In genomic region chr3:15610083-15610482, GRCh38 we compare ENCODE assay signal across 10 cellular contexts. TPM values are rescaled to one million over a fixed set of nuclear protein-coding genes. Genes with fewer than 3 reads are reported as not detected.
DNase-seq lines count a peak whose midpoint lies in the region; ATAC-seq, FAIRE-seq and TF ChIP-seq lines count a peak whose summit lies in the region.
"Had no signal": no experiment of that assay in that cellular context is flagged by ENCODE, and none has a peak within 500 bp of the region (broad histone marks: within the 10 kb centered on the region; RNA-seq: fewer than 3 reads in every experiment).

No MANE protein-coding gene starts in this region.

- no peak overlapping the region for H3K27ac ChIP-seq in adrenal gland
- no peak overlapping the region for H3K27ac ChIP-seq in HepG2 (ENCODE audit: extremely low read length, insufficient read depth, low read length)

- H3K36me3 Mint-ChIP-seq in T-helper 2 cell treated with Interferon-gamma antibody and Interleukin-4, amounts not matched to agents 5 μg/mL and 100 μg/mL, for 36 hours (ENCODE audit: low read depth), result peaks cover 2% of the 10 kb centered on the region
- H3K36me3 Mint-ChIP-seq in activated T-cell treated with anti-CD3 and anti-CD28 coated beads, Interleukin-2, amount 50 U/mL, for 72 hours (ENCODE audit: insufficient read depth in 2 of 2), result no peaks in the 10 kb centered on the region

- H3K9me3 Mint-ChIP-seq in T-helper 2 cell treated with Interferon-gamma antibody and Interleukin-4, amounts not matched to agents 5 μg/mL and 100 μg/mL, for 36 hours, result no peaks in the 10 kb centered on the region
- no peaks in the 10 kb centered on the region for H3K9me3 Mint-ChIP-seq in activated T-cell treated with anti-CD3 and anti-CD28 coated beads, Interleukin-2, amount 50 U/mL, for 72 hours

- no peak for TF ChIP-seq EP300 in HepG2 (IDR thresholded peaks at IDR 0.05; ENCODE audit: low read depth in 2 of 2, low read length in 2 of 2)
- no peak for TF ChIP-seq EP300 in HepG2 (CRISPR knock-in tag; IDR thresholded peaks at IDR 0.05; ENCODE audit: borderline replicate concordance)

- no peak overlapping the region for H3K4me2 ChIP-seq in HepG2 (ENCODE audit: low read depth, low read length)

- no peak overlapping the region for H3K27ac Mint-ChIP-seq in T-helper 2 cell treated with Interferon-gamma antibody and Interleukin-4, amounts not matched to agents 5 μg/mL and 100 μg/mL, for 36 hours
- H3K27ac Mint-ChIP-seq in activated T-cell treated with anti-CD3 and anti-CD28 coated beads, Interleukin-2, amount 50 U/mL, for 72 hours, result no peak overlapping the region
- H3K27ac Mint-ChIP-seq: activated T-helper 2 cell treated with anti-CD3 and anti-CD28 coated beads, Interferon-gamma antibody, Interleukin-2, Interleukin-4, amounts not matched to agents 10 μg/mL and 5 μg/mL and 100 μg/mL, durations not matched to agents 14 hours and 24 hours and 36 hours had no signal

- DNase-seq in AG08396 (ENCODE audit: low spot score) (peak; percentile 64), HS-27A (ENCODE audit: low read depth) (peak; percentile 91), adrenal gland (peak in 6 of 7 donors; percentile 44 to 72 (median 52)), HepG2 (ENCODE audit: low spot score) (peak; percentile 63), dedifferentiated amniotic fluid mesenchymal stem cell (ENCODE audit: extremely low spot score) (no peak), SHP77 (lab: John Stamatoyannopoulos, UW) (no peak)
- DNase-seq in T-helper 2 cell treated with Interferon-gamma antibody and Interleukin-4, amounts not matched to agents 5 μg/mL and 100 μg/mL, for 36 hours (ENCODE audit: low spot score), result no peak
- DNase-seq in activated T-cell treated with anti-CD3 and anti-CD28 coated beads, Interleukin-2, amount 50 U/mL, for 72 hours, result no peak
- DNase-seq: NCI-H2171 treated with DMSO at 0.1 percent for 48 hours had no signal

- no peak for TF ChIP-seq RAD21 in HepG2 (CRISPR knock-in tag; IDR thresholded peaks at IDR 0.05)

- no peak overlapping the region for H3K9ac ChIP-seq in HepG2 (ENCODE audit: insufficient read depth, low read depth, low read length)

- no peak for TF ChIP-seq POLR2A in adrenal gland (IDR thresholded peaks at IDR 0.05)
- no peak for TF ChIP-seq POLR2A in HepG2 (IDR thresholded peaks at IDR 0.05; ENCODE audit: insufficient read depth in 1 of 2, low read depth in 2 of 2, low read length in 2 of 2)

- in situ Hi-C loops in HepG2 (cut with HindIII; ENCODE audit: extremely low pct_ligation_motif_present, low pct_unique_long_range_greater_than_20kb), result no loop called here

- 88 to 100% (median 91%) methylated on average over 2 to 3 of the region's 3 CpGs for WGBS in adrenal gland, 4 donors
- 75% methylated on average over 3 of the region's 3 CpGs for WGBS in HepG2 (ENCODE audit: low lambda C conversion rate)

- H3K27me3 ChIP-seq in adrenal gland (no peaks in the 10 kb centered on the region), HepG2 (ENCODE audit: control insufficient read depth in 1 of 2, insufficient read depth in 2 of 2, low read length in 2 of 2) (no peaks in the 10 kb centered on the region; a peak in 1 of 5 replicates)

- peaks cover 5% of the 10 kb centered on the region for H3K4me1 Mint-ChIP-seq in T-helper 2 cell treated with Interferon-gamma antibody and Interleukin-4, amounts not matched to agents 5 μg/mL and 100 μg/mL, for 36 hours (ENCODE audit: low read depth)
- peaks cover 6% of the 10 kb centered on the region for H3K4me1 Mint-ChIP-seq in activated T-cell treated with anti-CD3 and anti-CD28 coated beads, Interleukin-2, amount 50 U/mL, for 72 hours (ENCODE audit: low read depth)

- no peak overlapping the region for H3K4me3 ChIP-seq in adrenal gland
- H3K4me3 ChIP-seq in HepG2 (replicated peaks in 1 of 3; ENCODE audit: insufficient read depth in 1 of 3, low read depth in 2 of 3, low read length in 3 of 3), result no peak overlapping the region

- intact Hi-C loops in adrenal gland (cut with DNase I) (no loop called here), HepG2 (cut with micrococcal nuclease; ENCODE audit: unreplicated experiment) (no loop called here)

- no peak overlapping the region for H3K4me3 Mint-ChIP-seq in T-helper 2 cell treated with Interferon-gamma antibody and Interleukin-4, amounts not matched to agents 5 μg/mL and 100 μg/mL, for 36 hours
- no peak overlapping the region for H3K4me3 Mint-ChIP-seq in activated T-cell treated with anti-CD3 and anti-CD28 coated beads, Interleukin-2, amount 50 U/mL, for 72 hours

- H3K27me3 Mint-ChIP-seq in T-helper 2 cell treated with Interferon-gamma antibody and Interleukin-4, amounts not matched to agents 5 μg/mL and 100 μg/mL, for 36 hours (ENCODE audit: low read depth), result peaks cover 2% of the 10 kb centered on the region
- H3K27me3 Mint-ChIP-seq in activated T-cell treated with anti-CD3 and anti-CD28 coated beads, Interleukin-2, amount 50 U/mL, for 72 hours (ENCODE audit: low read depth), result no peaks in the 10 kb centered on the region

- no peaks in the 10 kb centered on the region for H4K20me1 ChIP-seq in HepG2 (ENCODE audit: insufficient read depth, low read length)

- POLR2A ChIA-PET in HepG2 (lab: Yijun Ruan, JAX), result interaction anchor here (1.2 kb wide), 1 partner anchor 9 kb away, joined by 9 read pairs; the partner anchor contains the start of genes BTD and HACL1

- no peaks in the 10 kb centered on the region for H3K79me2 ChIP-seq in HepG2 (ENCODE audit: insufficient read depth, low read length)

- peak; percentile 36 for ATAC-seq in HepG2
- ATAC-seq in activated T-cell treated with anti-CD3 and anti-CD28 coated beads, Interleukin-2, amount 50 U/mL, for 72 hours (replicated peaks in 1 of 2), result no peak

- H3K36me3 ChIP-seq in adrenal gland (replicated peaks in 1 of 2) (no peaks in the 10 kb centered on the region), HepG2 (replicated peaks in 1 of 2; ENCODE audit: control insufficient read depth in 1 of 2, insufficient read depth in 2 of 2, low read length in 2 of 2) (no peaks in the 10 kb centered on the region)

- no TSS peak for BruUV-seq in HepG2 (replicated peaks; lab: Mats Ljungman, UMichigan)

- FAIRE-seq in HepG2 (lab: Jason Lieb, UNC), result no peak

- H2AFZ ChIP-seq in HepG2 (ENCODE audit: low read length), result no peak overlapping the region

- CTCF ChIA-PET in HepG2 (lab: Yijun Ruan, JAX; ENCODE audit: low intra/inter-chr PET ratio, low total read pairs), result no interaction called here

- TF ChIP-seq CTCF in adrenal gland (IDR thresholded peaks at IDR 0.05) (no peak), HepG2 (CRISPR knock-in tag; IDR thresholded peaks at IDR 0.05) (no peak)

- peaks cover 20 to 54% of the 10 kb centered on the region in 2 donors for H3K4me1 ChIP-seq in adrenal gland (replicated peaks in 1 of 2)
- H3K4me1 ChIP-seq in HepG2 (ENCODE audit: insufficient read depth, low read length), result peaks cover 57% of the 10 kb centered on the region

- H3K9me3 ChIP-seq in adrenal gland (replicated peaks in 1 of 3) (no peaks in the 10 kb centered on the region), HepG2 (ENCODE audit: low read length) (no peaks in the 10 kb centered on the region)

RNA-seq across cellular contexts. Expression of gene BTD, which starts 8.5 kb away (rescaled TPM):
- total RNA-seq in adrenal gland (100 to 1,000 TPM in 2 of 8 donors, 10 to 100 TPM in 6; 28.0 to 148 (median 67.2) TPM), HepG2 (2016; rRNA removed; fragmentation: Illumina TruSeq; extraction: Trizol) (12.4 and 15.7 TPM in 2 replicates)
- polyA plus RNA-seq in adrenal gland (10 to 100 TPM in 2 of 3 donors, 1 to 10 TPM in 1; 9.9 to 27.0 (median 26.1) TPM), HepG2 (2011; rRNA removed) (35.3 and 35.5 TPM in 2 replicates)
- total RNA-seq in HepG2 (2016; cell fraction: cytosol; rRNA removed; fragmentation: Illumina TruSeq; extraction: Trizol; ENCODE audit: low read depth), result 3.3 and 4.1 TPM in 2 replicates
- total RNA-seq in HepG2 (2016; cell fraction: insoluble cytoplasmic fraction; rRNA removed; fragmentation: Illumina TruSeq; extraction: Trizol), result 10.3 and 17.5 TPM in 2 replicates
- total RNA-seq in HepG2 (2016; cell fraction: membrane; rRNA removed; fragmentation: Illumina TruSeq; extraction: Trizol), result 5.8 and 6.0 TPM in 2 replicates
- total RNA-seq in HepG2 (2016; cell fraction: nucleus; rRNA removed; fragmentation: Illumina TruSeq; extraction: Trizol), result 16.3 and 19.1 TPM in 2 replicates
- polyA plus RNA-seq in HepG2 (2011; cell fraction: cytosol; rRNA removed), result 34.6 and 45.8 TPM in 2 replicates
- 16.5 and 18.2 TPM in 2 replicates for polyA plus RNA-seq in HepG2 (2011; cell fraction: nucleus; rRNA removed)
- 26.8 and 28.2 TPM in 2 replicates for polyA plus RNA-seq in HepG2 (2012)
- polyA plus RNA-seq in HepG2 (2016; cell fraction: cytosol; fragmentation: Illumina TruSeq; extraction: Trizol; ENCODE audit: low read depth), result 3.9 TPM in 2 replicates
- polyA plus RNA-seq in HepG2 (2016; cell fraction: insoluble cytoplasmic fraction; fragmentation: Illumina TruSeq; extraction: Trizol; ENCODE audit: low read depth), result 9.1 TPM in 2 replicates
- polyA plus RNA-seq in HepG2 (2016; cell fraction: membrane; fragmentation: Illumina TruSeq; extraction: Trizol; ENCODE audit: low read depth), result 4.9 and 5.9 TPM in 2 replicates
- 20.7 and 21.2 TPM in 2 replicates for polyA plus RNA-seq in HepG2 (2016; cell fraction: nucleus; fragmentation: Illumina TruSeq; extraction: Trizol; ENCODE audit: insufficient read depth, low read depth)
- polyA minus RNA-seq in HepG2 (2011; rRNA and poly(A)+ RNA removed; ENCODE audit: low replicate concordance), result 41.5 and 57.7 TPM in 2 replicates
- polyA minus RNA-seq in HepG2 (2011; cell fraction: cytosol; rRNA and poly(A)+ RNA removed), result 17.9 and 21.0 TPM in 2 replicates
- 28.2 and 36.6 TPM in 2 replicates for polyA minus RNA-seq in HepG2 (2011; cell fraction: nucleus; rRNA and poly(A)+ RNA removed)
- 10 to 100 TPM in 1 of 2 donors, 1 to 10 TPM in 1; 5.9 to 11.0 TPM for total RNA-seq in activated T-cell treated with anti-CD3 and anti-CD28 coated beads, Interleukin-2, amount 50 U/mL, for 72 hours

RNA-seq across cellular contexts. Expression of gene HACL1, which starts 8.7 kb away (rescaled TPM):
- total RNA-seq in adrenal gland (10 to 100 TPM; 12.3 to 41.7 (median 25.7) TPM), HepG2 (2016; rRNA removed; fragmentation: Illumina TruSeq; extraction: Trizol) (25.7 and 32.0 TPM in 2 replicates)
- polyA plus RNA-seq in adrenal gland (10 to 100 TPM; 12.8 to 25.0 (median 15.5) TPM), HepG2 (2011; rRNA removed) (22.1 and 25.7 TPM in 2 replicates)
- total RNA-seq in HepG2 (2016; cell fraction: cytosol; rRNA removed; fragmentation: Illumina TruSeq; extraction: Trizol; ENCODE audit: low read depth), result 5.1 and 7.6 TPM in 2 replicates
- total RNA-seq in HepG2 (2016; cell fraction: insoluble cytoplasmic fraction; rRNA removed; fragmentation: Illumina TruSeq; extraction: Trizol), result 25.8 and 31.8 TPM in 2 replicates
- total RNA-seq in HepG2 (2016; cell fraction: membrane; rRNA removed; fragmentation: Illumina TruSeq; extraction: Trizol), result 7.5 and 7.7 TPM in 2 replicates
- total RNA-seq in HepG2 (2016; cell fraction: nucleus; rRNA removed; fragmentation: Illumina TruSeq; extraction: Trizol), result 20.6 and 21.9 TPM in 2 replicates
- polyA plus RNA-seq in HepG2 (2011; cell fraction: cytosol; rRNA removed), result 18.1 and 18.3 TPM in 2 replicates
- polyA plus RNA-seq in HepG2 (2011; cell fraction: nucleus; rRNA removed), result 14.0 and 16.9 TPM in 2 replicates
- polyA plus RNA-seq in HepG2 (2012), result 12.0 and 17.7 TPM in 2 replicates
- 2.3 and 2.6 TPM in 2 replicates for polyA plus RNA-seq in HepG2 (2016; cell fraction: cytosol; fragmentation: Illumina TruSeq; extraction: Trizol; ENCODE audit: low read depth)
- polyA plus RNA-seq in HepG2 (2016; cell fraction: insoluble cytoplasmic fraction; fragmentation: Illumina TruSeq; extraction: Trizol; ENCODE audit: low read depth), result 20.8 and 23.2 TPM in 2 replicates
- 4.0 and 4.1 TPM in 2 replicates for polyA plus RNA-seq in HepG2 (2016; cell fraction: membrane; fragmentation: Illumina TruSeq; extraction: Trizol; ENCODE audit: low read depth)
- polyA plus RNA-seq in HepG2 (2016; cell fraction: nucleus; fragmentation: Illumina TruSeq; extraction: Trizol; ENCODE audit: insufficient read depth, low read depth), result 13.2 and 15.6 TPM in 2 replicates
- 39.5 and 56.3 TPM in 2 replicates for polyA minus RNA-seq in HepG2 (2011; rRNA and poly(A)+ RNA removed; ENCODE audit: low replicate concordance)
- polyA minus RNA-seq in HepG2 (2011; cell fraction: cytosol; rRNA and poly(A)+ RNA removed), result 11.1 and 11.2 TPM in 2 replicates
- polyA minus RNA-seq in HepG2 (2011; cell fraction: nucleus; rRNA and poly(A)+ RNA removed), result 51.2 and 57.7 TPM in 2 replicates
- total RNA-seq in activated T-cell treated with anti-CD3 and anti-CD28 coated beads, Interleukin-2, amount 50 U/mL, for 72 hours, result 10 to 100 TPM; 25.2 to 25.9 TPM

Comparison
In these comparisons a context has a peak if more than half of its experiments do, and no peak if none do; other contexts are left out.
1. DNase-seq: peak in AG08396 (single experiment), HS-27A (single experiment), adrenal gland (6 of 7) and HepG2 (single experiment); none in T-helper 2 cell treated with Interferon-gamma antibody and Interleukin-4, amounts not matched to agents 5 μg/mL and 100 μg/mL, for 36 hours (single experiment), dedifferentiated amniotic fluid mesenchymal stem cell (single experiment), activated T-cell treated with anti-CD3 and anti-CD28 coated beads, Interleukin-2, amount 50 U/mL, for 72 hours (0 of 2) and SHP77 (0 of 2).